Comparison of ENCODE assay signal across 8 cellular contexts in genomic region chrX:40153335-40154221, GRCh38. TPM values are rescaled to one million over a fixed set of nuclear protein-coding genes. Genes with fewer than 3 reads are reported as not detected.
A peak's percentile ranks its signal among the peaks of the same experiment; 100 is the strongest.
DNase-seq lines count a peak whose midpoint lies in the region; ATAC-seq and TF ChIP-seq lines count a peak whose summit lies in the region.

No MANE protein-coding gene starts in this region.

- ATAC-seq in GM19025 (IDR thresholded peaks at IDR 0.05; ENCODE audit: low read depth, unreplicated experiment) = peak; percentile 73
- peak; percentile 43 to 76 (median 48) for ATAC-seq in T-cell (replicated peaks in 1 of 4)

- under 1% methylated on average over 52 of the region's 68 CpGs for WGBS in HUES64

- H3K9me3 ChIP-seq in BE2C (no peaks in the 10 kb centered on the region), HUES64 (ENCODE audit: insufficient read depth, low read depth, low read length) (no peaks in the 10 kb centered on the region)

- peak; percentile 76 for DNase-seq in BE2C
- peak in 26 of 34 experiments; percentile 27 to 68 (median 52) for DNase-seq in T-cell
- DNase-seq in cardiac fibroblast (ENCODE audit: low read depth in 2 of 2) = peak in 1 of 2 donors; percentile 37
- DNase-seq in kidney tubule cell (ENCODE audit: low spot score) = peak; percentile 55
- DNase-seq in stimulated activated CD4-positive, alpha-beta T cell treated with anti-CD3 and anti-CD28 coated beads, Interleukin-4, amount 100 ng/mL, for 1 hour = peak; percentile 70
- no peak for DNase-seq in amniotic stem cell (lab: John Stamatoyannopoulos, UW)

- peak overlapping the region; percentile 71 to 86 (median 77) for H3K4me3 Mint-ChIP-seq in T-cell

- no peaks in the 10 kb centered on the region for H3K36me3 Mint-ChIP-seq in T-cell

- peak overlapping the region; percentile 60; the same call in 1 of the 2 replicates for H3K9ac ChIP-seq in HUES64 (ENCODE audit: low read depth, low read length)

- CTCF ChIA-PET in T-cell (lab: Charles Lee) = interaction anchor here in 1 of 2 donors (0.6 kb wide), 1 partner anchor 72 kb away, joined by 4 read pairs; no protein-coding TSS in a partner anchor

- H3K9me3 Mint-ChIP-seq in T-cell = no peaks in the 10 kb centered on the region

- peaks cover 0 to 10% of the 10 kb centered on the region in 2 donors for H3K27me3 Mint-ChIP-seq in T-cell

- no peaks in the 10 kb centered on the region for H3K36me3 ChIP-seq in BE2C
- no peaks in the 10 kb centered on the region for H3K36me3 ChIP-seq in HUES64 (ENCODE audit: insufficient read depth, low read length)

- no peak for TF ChIP-seq CTCF in BE2C (IDR thresholded peaks at IDR 0.05; ENCODE audit: low read depth, low read length)
- TF ChIP-seq CTCF in cardiac fibroblast (IDR thresholded peaks at IDR 0.05; ENCODE audit: low read depth, low read length) = no peak

- POLR2A ChIA-PET in T-cell (lab: Charles Lee) = interaction anchor here in 1 of 2 donors (0.5 to 0.6 kb wide), 2 partner anchors 13 to 23 kb away, joined by 3 to 4 read pairs; no protein-coding TSS in a partner anchor

- H3K4me3 ChIP-seq in BE2C (ENCODE audit: low read depth, low read length) (peak overlapping the region; percentile 59), HUES64 (ENCODE audit: low read length) (peak overlapping the region; percentile 52), cardiac fibroblast (replicated peaks in 1 of 2; ENCODE audit: low read depth in 2 of 2, low read length in 2 of 2) (peak overlapping the region; percentile 5 to 36)

- H3K27ac ChIP-seq in HUES64 (ENCODE audit: low read depth, low read length) = no peak overlapping the region; the same call in 1 of the 2 replicates

- H3K27ac Mint-ChIP-seq in T-cell = peak overlapping the region in 1 of 2 donors; percentile 15

- H3K27me3 ChIP-seq in BE2C (no peaks in the 10 kb centered on the region), HUES64 (ENCODE audit: insufficient read depth, low read length) (peaks cover 70% of the 10 kb centered on the region)

- H3K4me1 Mint-ChIP-seq in T-cell = peaks cover 17 to 25% (median 21%) of the 10 kb centered on the region in 3 donors

- H3K4me1 ChIP-seq in BE2C (peaks cover 16% of the 10 kb centered on the region), HUES64 (ENCODE audit: insufficient read depth, low read length) (peaks cover 30% of the 10 kb centered on the region)

RNA-seq across cellular contexts. Expression of gene BCOR, which starts 55.8 kb away (rescaled TPM):
- 61.8 TPM for polyA plus RNA-seq in BE2C (2012; ENCODE audit: insufficient read depth, insufficient read length, low read depth)
- polyA plus RNA-seq in HUES64 (2013, experiment 1 of 2) = 34.7 TPM
- polyA plus RNA-seq in HUES64 (2013, experiment 2 of 2) = 31.5 TPM
- 10 to 100 TPM; 24.4 to 49.2 (median 42.2) TPM for total RNA-seq in T-cell
